18 cellular contexts compared by ENCODE assay signal in genomic region chr2:205543262-205543843, GRCh38.
DNase-seq lines count a peak whose midpoint lies in the region; ATAC-seq and TF ChIP-seq lines count a peak whose summit lies in the region.
"Had no signal": no experiment of that assay in that cellular context is flagged by ENCODE, and none has a peak within 500 bp of the region (broad histone marks: within the 10 kb centered on the region; RNA-seq: fewer than 3 reads in every experiment).

No MANE protein-coding gene starts in this region.

- H3K36me3 ChIP-seq in uterus = no peaks in the 10 kb centered on the region
- no peaks in the 10 kb centered on the region for H3K36me3 ChIP-seq in BE2C
- H3K36me3 ChIP-seq: right lobe of liver had no signal

- H3K4me3 ChIP-seq in uterus (no peak overlapping the region), BE2C (ENCODE audit: low read depth, low read length) (no peak overlapping the region)
- H3K4me3 ChIP-seq: right lobe of liver had no signal

- H3K4me1 Mint-ChIP-seq in activated T-helper 2 cell treated with anti-CD3 and anti-CD28 coated beads, Interferon-gamma antibody, Interleukin-2, Interleukin-4, amounts not matched to agents 10 μg/mL and 5 μg/mL and 100 μg/mL, durations not matched to agents 14 hours and 24 hours and 36 hours (ENCODE audit: low read depth) = peaks cover 30% of the 10 kb centered on the region

- no peak for TF ChIP-seq CTCF in uterus (IDR thresholded peaks at IDR 0.05)
- TF ChIP-seq CTCF in BE2C (IDR thresholded peaks at IDR 0.05; ENCODE audit: low read depth, low read length) = no peak

- H3K27ac ChIP-seq in uterus = peak overlapping the region; percentile 26 to 32
- H3K27ac ChIP-seq: HL-60, right lobe of liver had no signal

- H3K4me1 ChIP-seq in uterus (no peaks in the 10 kb centered on the region), BE2C (peaks cover 3% of the 10 kb centered on the region; the same call in 1 of the 2 replicates)
- H3K4me1 ChIP-seq: right lobe of liver had no signal

- H3K27me3 ChIP-seq in uterus (no peaks in the 10 kb centered on the region), BE2C (no peaks in the 10 kb centered on the region)
- H3K27me3 ChIP-seq: right lobe of liver had no signal

- peaks cover 3% of the 10 kb centered on the region for H3K27me3 Mint-ChIP-seq in activated T-helper 2 cell treated with anti-CD3 and anti-CD28 coated beads, Interferon-gamma antibody, Interleukin-2, Interleukin-4, amounts not matched to agents 10 μg/mL and 5 μg/mL and 100 μg/mL, durations not matched to agents 14 hours and 24 hours and 36 hours (ENCODE audit: low read depth)
- H3K27me3 Mint-ChIP-seq: IgD-negative memory B cell had no signal

- no peak overlapping the region for H3K4me3 Mint-ChIP-seq in activated T-helper 2 cell treated with anti-CD3 and anti-CD28 coated beads, Interferon-gamma antibody, Interleukin-2, Interleukin-4, amounts not matched to agents 10 μg/mL and 5 μg/mL and 100 μg/mL, durations not matched to agents 14 hours and 24 hours and 36 hours (ENCODE audit: low read depth)
- H3K4me3 Mint-ChIP-seq: IgD-negative memory B cell had no signal

- H3K9me3 ChIP-seq in uterus (no peaks in the 10 kb centered on the region), BE2C (no peaks in the 10 kb centered on the region)
- H3K9me3 ChIP-seq: right lobe of liver had no signal

- no peaks in the 10 kb centered on the region for H3K9me3 Mint-ChIP-seq in activated T-helper 2 cell treated with anti-CD3 and anti-CD28 coated beads, Interferon-gamma antibody, Interleukin-2, Interleukin-4, amounts not matched to agents 10 μg/mL and 5 μg/mL and 100 μg/mL, durations not matched to agents 14 hours and 24 hours and 36 hours

- in situ Hi-C loops in ACHN (cut with HindIII; ENCODE audit: low pct_ligation_motif_present, low pct_unique_long_range_greater_than_20kb, low sequenced_read_pairs) = no loop called here

- intact Hi-C loops in activated T-helper 2 cell treated with anti-CD3 and anti-CD28 coated beads, Interferon-gamma antibody, Interleukin-2, Interleukin-4, amounts not matched to agents 10 μg/mL and 5 μg/mL and 100 μg/mL, durations not matched to agents 14 hours and 24 hours and 36 hours (cut with micrococcal nuclease) = loop anchor here (5.0 kb wide), 1 partner anchor 139 kb away; the partner anchor contains the start of gene NRP2
- intact Hi-C loops in uterus (cut with DNase I; ENCODE audit: low total_unique reads) = no loop called here

- no peaks in the 10 kb centered on the region for H3K36me3 Mint-ChIP-seq in activated T-helper 2 cell treated with anti-CD3 and anti-CD28 coated beads, Interferon-gamma antibody, Interleukin-2, Interleukin-4, amounts not matched to agents 10 μg/mL and 5 μg/mL and 100 μg/mL, durations not matched to agents 14 hours and 24 hours and 36 hours (ENCODE audit: low read depth)
- H3K36me3 Mint-ChIP-seq: IgD-negative memory B cell had no signal

- H3K27ac Mint-ChIP-seq in activated T-helper 2 cell treated with anti-CD3 and anti-CD28 coated beads, Interferon-gamma antibody, Interleukin-2, Interleukin-4, amounts not matched to agents 10 μg/mL and 5 μg/mL and 100 μg/mL, durations not matched to agents 14 hours and 24 hours and 36 hours = peak overlapping the region; percentile 66
- H3K27ac Mint-ChIP-seq: IgD-negative memory B cell had no signal

- peak; percentile 44 for ATAC-seq in HG03565 (IDR thresholded peaks at IDR 0.05; ENCODE audit: unreplicated experiment)
- ATAC-seq in GM19324 (IDR thresholded peaks at IDR 0.05; ENCODE audit: low FRiP score, unreplicated experiment) = no peak
- ATAC-seq: left ventricle myocardium superior had no signal

- TF ChIP-seq POLR2A in uterus (IDR thresholded peaks at IDR 0.05) = no peak

- DNase-seq in stimulated activated CD4-positive, alpha-beta T cell treated with anti-CD3 and anti-CD28 coated beads, Interleukin-15, amount 100 ng/mL, for 24 hours = peak; percentile 7
- DNase-seq in stimulated activated CD4-positive, alpha-beta T cell treated with anti-CD3 and anti-CD28 coated beads, Interleukin-2, amount 100 ng/mL, for 24 hours = no peak
- DNase-seq in activated T-helper 2 cell treated with anti-CD3 and anti-CD28 coated beads, Interferon-gamma antibody, Interleukin-2, Interleukin-4, amounts not matched to agents 10 μg/mL and 5 μg/mL and 100 μg/mL, durations not matched to agents 14 hours and 24 hours and 36 hours (ENCODE audit: low spot score) = no peak
- no peak for DNase-seq in uterus
- no peak for DNase-seq in BE2C
- no peak for DNase-seq in ACHN
- DNase-seq: activated CD4-positive, CD25-positive, alpha-beta regulatory T cell; activated gamma-delta T cell; effector CD8-positive, alpha-beta T cell; head of caudate nucleus; left ventricle myocardium superior; NCI-H1930; right lobe of liver; Right ventricle myocardium superior had no signal
